ENCODE assay signal across 13 cellular contexts in genomic region chr7:43570688-43571365, GRCh38. TPM values are rescaled to one million over a fixed set of nuclear protein-coding genes. Genes with fewer than 3 reads are reported as not detected.
DNase-seq lines count a peak whose midpoint lies in the region; ATAC-seq and TF ChIP-seq lines count a peak whose summit lies in the region.
"Had no signal": no experiment of that assay in that cellular context is flagged by ENCODE, and none has a peak within 500 bp of the region (broad histone marks: within the 10 kb centered on the region; RNA-seq: fewer than 3 reads in every experiment).

No MANE protein-coding gene starts in this region.

- TF ChIP-seq EP300 in tibial nerve (IDR thresholded peaks at IDR 0.05) = no peak

- H3K27me3 Mint-ChIP-seq in T-helper 1 cell treated with Interleukin-12 subunit alpha and Interleukin-12 subunit beta and Interleukin-4 antibody, amounts not matched to agents 30 μg/mL and 1 μg/mL, for 36 hours (ENCODE audit: low read depth) = peaks cover 1% of the 10 kb centered on the region
- H3K27me3 Mint-ChIP-seq: activated naive CD8-positive, alpha-beta T cell had no signal

- no peaks in the 10 kb centered on the region for H3K9me3 ChIP-seq in fibroblast of lung (ENCODE audit: control insufficient read depth, insufficient read depth, low read depth, low read length)
- no peaks in the 10 kb centered on the region for H3K9me3 ChIP-seq in tibial nerve

- no peaks in the 10 kb centered on the region for H3K79me2 ChIP-seq in fibroblast of lung (ENCODE audit: control insufficient read depth, insufficient read depth, low read length)

- 82 to 93% methylated on average over 4 of the region's 4 CpGs for WGBS in tibial nerve, 2 donors

- H3K27me3 ChIP-seq in fibroblast of lung (ENCODE audit: control insufficient read depth, insufficient read depth, low read length) (no peaks in the 10 kb centered on the region), tibial nerve (no peaks in the 10 kb centered on the region)

- no peak overlapping the region for H3K9ac ChIP-seq in fibroblast of lung (ENCODE audit: insufficient read depth, low read length)

- no peak overlapping the region for H2AFZ ChIP-seq in fibroblast of lung (ENCODE audit: low read length)

- ATAC-seq in GM21529 (IDR thresholded peaks at IDR 0.05; ENCODE audit: unreplicated experiment) (peak; percentile 79), HG03432 (IDR thresholded peaks at IDR 0.05; ENCODE audit: unreplicated experiment) (peak; percentile 74), HG03039 (IDR thresholded peaks at IDR 0.05; ENCODE audit: unreplicated experiment) (no peak)

- no peaks in the 10 kb centered on the region for H3K4me1 ChIP-seq in fibroblast of lung (ENCODE audit: control insufficient read depth, extremely low read depth, insufficient read depth, low read length)
- H3K4me1 ChIP-seq in tibial nerve = peaks cover 0 to 9% (median 0%) of the 10 kb centered on the region in 4 donors

- no peak overlapping the region for H3K4me3 Mint-ChIP-seq in T-helper 1 cell treated with Interleukin-12 subunit alpha and Interleukin-12 subunit beta and Interleukin-4 antibody, amounts not matched to agents 30 μg/mL and 1 μg/mL, for 36 hours
- H3K4me3 Mint-ChIP-seq: activated naive CD8-positive, alpha-beta T cell; endodermal cell had no signal

- no peak overlapping the region for H3K4me2 ChIP-seq in fibroblast of lung (ENCODE audit: extremely low read depth, insufficient read depth, low read length)

- H3K36me3 Mint-ChIP-seq in T-helper 1 cell treated with Interleukin-12 subunit alpha and Interleukin-12 subunit beta and Interleukin-4 antibody, amounts not matched to agents 30 μg/mL and 1 μg/mL, for 36 hours (ENCODE audit: low read depth) = no peaks in the 10 kb centered on the region
- H3K36me3 Mint-ChIP-seq: activated naive CD8-positive, alpha-beta T cell had no signal

- H3K4me3 ChIP-seq in fibroblast of lung (replicated peaks in 1 of 4; ENCODE audit: control extremely low read depth in 1 of 4, insufficient read depth in 1 of 4, low read depth in 3 of 4, low read length in 4 of 4) (no peak overlapping the region), tibial nerve (no peak overlapping the region)

- H3K4me1 Mint-ChIP-seq in T-helper 1 cell treated with Interleukin-12 subunit alpha and Interleukin-12 subunit beta and Interleukin-4 antibody, amounts not matched to agents 30 μg/mL and 1 μg/mL, for 36 hours (ENCODE audit: low read depth) = peaks cover 18% of the 10 kb centered on the region
- H3K4me1 Mint-ChIP-seq: endodermal cell had no signal

- TF ChIP-seq CTCF in fibroblast of lung (conservative IDR thresholded peaks at IDR 0.05 in 1 of 2, IDR thresholded peaks at IDR 0.05 in 1 of 2; ENCODE audit: low read depth in 1 of 2, low read length in 2 of 2) (no peak), tibial nerve (IDR thresholded peaks at IDR 0.05) (no peak)

- no peaks in the 10 kb centered on the region for H3K36me3 ChIP-seq in fibroblast of lung (ENCODE audit: control insufficient read depth, insufficient read depth, low read length)
- H3K36me3 ChIP-seq in tibial nerve = no peaks in the 10 kb centered on the region

- no peak for TF ChIP-seq POLR2A in tibial nerve (IDR thresholded peaks at IDR 0.05)

- DNase-seq in T-helper 1 cell (no peak), fibroblast of lung (ENCODE audit: low read depth in 2 of 2) (peak in 1 of 2 donors; percentile 56), COLO668 (lab: John Stamatoyannopoulos, UW; ENCODE audit: unreplicated experiment) (no peak), tibial nerve (ENCODE audit: low spot score in 2 of 2) (no peak)
- DNase-seq: endodermal cell, T1000, trophoblast cell had no signal

- H3K27ac ChIP-seq in fibroblast of lung (ENCODE audit: insufficient read depth, low read length) (peak overlapping the region; percentile 22), tibial nerve (no peak overlapping the region)
- H3K27ac ChIP-seq: 22Rv1 had no signal

- peak overlapping the region; percentile 3 for H3K27ac Mint-ChIP-seq in T-helper 1 cell treated with Interleukin-12 subunit alpha and Interleukin-12 subunit beta and Interleukin-4 antibody, amounts not matched to agents 30 μg/mL and 1 μg/mL, for 36 hours
- H3K27ac Mint-ChIP-seq: activated naive CD8-positive, alpha-beta T cell; endodermal cell had no signal

- no peaks in the 10 kb centered on the region for H3K9me3 Mint-ChIP-seq in T-helper 1 cell treated with Interleukin-12 subunit alpha and Interleukin-12 subunit beta and Interleukin-4 antibody, amounts not matched to agents 30 μg/mL and 1 μg/mL, for 36 hours
- H3K9me3 Mint-ChIP-seq: endodermal cell had no signal

- H4K20me1 ChIP-seq in fibroblast of lung (ENCODE audit: control insufficient read depth, extremely low read depth, insufficient read depth, low read length) = no peaks in the 10 kb centered on the region

RNA-seq across cellular contexts. Expression of gene STK17A, which starts 12.1 kb away (rescaled TPM):
- total RNA-seq in fibroblast of lung (44.4 and 53.2 TPM in 2 replicates), tibial nerve (10 to 100 TPM in 2 of 4 donors, 1 to 10 TPM in 2; 9.0 to 23.6 (median 13.5) TPM)
- polyA plus RNA-seq in fibroblast of lung = 46.8 and 53.3 TPM in 2 replicates
- 45.4 and 52.2 TPM in 2 replicates for polyA plus RNA-seq in fibroblast of lung (2012)
- polyA minus RNA-seq in fibroblast of lung (ENCODE audit: low replicate concordance) = 1.8 and 2.9 TPM in 2 replicates
